ENCODE assay signal across 1 cellular context in the genomic region with DNA sequence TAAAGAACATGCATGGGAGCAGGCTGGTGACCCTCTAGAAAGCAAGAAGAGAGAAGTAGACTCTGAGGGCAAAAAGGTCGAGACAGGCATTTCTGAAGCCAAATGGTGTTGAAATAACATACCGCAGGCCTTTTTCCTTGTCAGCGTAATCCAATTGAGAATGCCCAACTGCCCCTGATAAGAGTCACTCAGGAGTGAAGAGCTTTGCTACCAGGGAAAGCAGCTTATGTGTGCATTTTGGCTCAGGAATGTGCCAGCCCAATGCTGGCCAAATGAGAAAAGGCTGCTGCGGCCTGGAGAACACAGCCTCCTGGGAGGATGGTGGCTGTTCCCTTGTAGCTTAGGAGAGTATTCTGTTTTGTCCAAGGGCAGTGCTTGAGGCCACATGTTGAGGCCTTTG.
TF ChIP-seq lines count a peak whose summit lies in the region.

No MANE protein-coding gene starts in this region.

TF ChIP-seq in liver, 16 proteins besides CTCF, POLR2A, EP300 and RAD21 (continued from another document):
- TF ChIP-seq TAF1 (conservative IDR thresholded peaks at IDR 0.05) (no peak), RXRA (IDR thresholded peaks at IDR 0.05) (no peak)
